ENCODE assay signal across 22 cellular contexts in genomic region chr12:48803693-48804092, GRCh38. TPM values are rescaled to one million over a fixed set of nuclear protein-coding genes. Genes with fewer than 3 reads are reported as not detected.
DNase-seq lines count a peak whose midpoint lies in the region; ATAC-seq, FAIRE-seq and TF ChIP-seq lines count a peak whose summit lies in the region.
"Had no signal": no experiment of that assay in that cellular context is flagged by ENCODE, and none has a peak within 500 bp of the region (broad histone marks: within the 10 kb centered on the region; RNA-seq: fewer than 3 reads in every experiment).

No MANE protein-coding gene starts in this region.

- H3K4me1 ChIP-seq in ascending aorta: no peaks in the 10 kb centered on the region
- H3K4me1 ChIP-seq: BE2C had no signal

- no peak overlapping the region for H3K4me3 ChIP-seq in ascending aorta

- no peaks in the 10 kb centered on the region for H3K27me3 ChIP-seq in ascending aorta

- H3K36me3 ChIP-seq in ascending aorta: no peaks in the 10 kb centered on the region
- H3K36me3 ChIP-seq: BE2C had no signal

- peak; percentile 56 for FAIRE-seq in GM12891 (lab: Jason Lieb, UNC)
- FAIRE-seq: HepG2 had no signal

- no peak overlapping the region for H3K27ac Mint-ChIP-seq in activated naive CD8-positive, alpha-beta T cell treated with anti-CD3 and anti-CD28 coated beads, Interleukin-2, amount 10 ng/mL, durations not matched to agents 7 days and 5 days
- H3K27ac Mint-ChIP-seq in activated naive CD8-positive, alpha-beta T cell treated with anti-CD3 and anti-CD28 coated beads for 36 hours: no peak overlapping the region
- no peak overlapping the region for H3K27ac Mint-ChIP-seq in T-helper 17 cell
- H3K27ac Mint-ChIP-seq: CD8-positive, alpha-beta memory T cell; IgD-negative memory B cell had no signal

- H3K36me3 Mint-ChIP-seq in activated naive CD8-positive, alpha-beta T cell treated with anti-CD3 and anti-CD28 coated beads, Interleukin-2, amount 10 ng/mL, durations not matched to agents 7 days and 5 days: no peaks in the 10 kb centered on the region
- H3K36me3 Mint-ChIP-seq in activated naive CD8-positive, alpha-beta T cell treated with anti-CD3 and anti-CD28 coated beads for 36 hours: no peaks in the 10 kb centered on the region
- no peaks in the 10 kb centered on the region for H3K36me3 Mint-ChIP-seq in T-helper 17 cell (ENCODE audit: low read depth)
- H3K36me3 Mint-ChIP-seq: CD4-positive, CD25-positive, alpha-beta regulatory T cell; CD8-positive, alpha-beta memory T cell; IgD-negative memory B cell had no signal

- H3K4me1 Mint-ChIP-seq in activated naive CD8-positive, alpha-beta T cell treated with anti-CD3 and anti-CD28 coated beads, Interleukin-2, amount 10 ng/mL, durations not matched to agents 7 days and 5 days: peaks cover 13% of the 10 kb centered on the region
- peaks cover 5% of the 10 kb centered on the region for H3K4me1 Mint-ChIP-seq in activated naive CD8-positive, alpha-beta T cell treated with anti-CD3 and anti-CD28 coated beads for 36 hours
- H3K4me1 Mint-ChIP-seq in T-helper 17 cell: peaks cover 7% of the 10 kb centered on the region
- H3K4me1 Mint-ChIP-seq: IgD-negative memory B cell had no signal

- no peaks in the 10 kb centered on the region for H3K9me3 Mint-ChIP-seq in activated naive CD8-positive, alpha-beta T cell treated with anti-CD3 and anti-CD28 coated beads, Interleukin-2, amount 10 ng/mL, durations not matched to agents 7 days and 5 days
- no peaks in the 10 kb centered on the region for H3K9me3 Mint-ChIP-seq in activated naive CD8-positive, alpha-beta T cell treated with anti-CD3 and anti-CD28 coated beads for 36 hours
- H3K9me3 Mint-ChIP-seq: CD4-positive, CD25-positive, alpha-beta regulatory T cell; CD8-positive, alpha-beta memory T cell; IgD-negative memory B cell had no signal

- no peak for TF ChIP-seq CTCF in ascending aorta (IDR thresholded peaks at IDR 0.05)

- intact Hi-C loops in ascending aorta (cut with DNase I) (no loop called here), Right ventricle myocardium superior (cut with DNase I) (no loop called here)

- H3K27ac ChIP-seq in ascending aorta: no peak overlapping the region

- peak overlapping the region; percentile 35 for H3K4me3 Mint-ChIP-seq in activated naive CD8-positive, alpha-beta T cell treated with anti-CD3 and anti-CD28 coated beads, Interleukin-2, amount 10 ng/mL, durations not matched to agents 7 days and 5 days
- no peak overlapping the region for H3K4me3 Mint-ChIP-seq in activated naive CD8-positive, alpha-beta T cell treated with anti-CD3 and anti-CD28 coated beads for 36 hours
- H3K4me3 Mint-ChIP-seq in T-helper 17 cell: no peak overlapping the region
- H3K4me3 Mint-ChIP-seq: CD4-positive, CD25-positive, alpha-beta regulatory T cell; CD8-positive, alpha-beta memory T cell; IgD-negative memory B cell had no signal

- no peak for TF ChIP-seq POLR2A in GM12891 (IDR thresholded peaks at IDR 0.05; ENCODE audit: low read depth, low read length)

- POLR2A ChIA-PET in activated naive CD8-positive, alpha-beta T cell treated with anti-CD3 and anti-CD28 coated beads, Interleukin-2, amount 10 ng/mL, durations not matched to agents 7 days and 5 days (lab: Charles Lee): no interaction called here

- peaks cover 8% of the 10 kb centered on the region for H3K27me3 Mint-ChIP-seq in activated naive CD8-positive, alpha-beta T cell treated with anti-CD3 and anti-CD28 coated beads, Interleukin-2, amount 10 ng/mL, durations not matched to agents 7 days and 5 days
- H3K27me3 Mint-ChIP-seq in activated naive CD8-positive, alpha-beta T cell treated with anti-CD3 and anti-CD28 coated beads for 36 hours: no peaks in the 10 kb centered on the region
- H3K27me3 Mint-ChIP-seq in T-helper 17 cell: peaks cover 6% of the 10 kb centered on the region
- H3K27me3 Mint-ChIP-seq: CD4-positive, CD25-positive, alpha-beta regulatory T cell had no signal

- no peak for ATAC-seq in activated naive CD8-positive, alpha-beta T cell treated with anti-CD3 and anti-CD28 coated beads, Interleukin-2, amount 10 ng/mL, durations not matched to agents 7 days and 5 days (ENCODE audit: low read depth)
- ATAC-seq in T-helper 17 cell (peak; percentile 37), GM18858 (IDR thresholded peaks at IDR 0.05; ENCODE audit: unreplicated experiment) (no peak), Right ventricle myocardium superior (ENCODE audit: poor library complexity) (no peak)
- ATAC-seq: HepG2 had no signal

- no peak for DNase-seq in activated naive CD8-positive, alpha-beta T cell treated with anti-CD3 and anti-CD28 coated beads, Interleukin-2, amount 10 ng/mL, durations not matched to agents 7 days and 5 days
- no peak for DNase-seq in activated naive CD8-positive, alpha-beta T cell treated with anti-CD3 and anti-CD28 coated beads for 36 hours
- DNase-seq in GM12891 (ENCODE audit: insufficient read length, low spot score) (no peak), T-helper 17 cell (no peak), ascending aorta (ENCODE audit: low spot score in 2 of 2) (no peak), Right ventricle myocardium superior (no peak)
- DNase-seq: 8988T; ACHN; BE2C; C1 segment of cervical spinal cord; CD8-positive, alpha-beta memory T cell; COR-L47; DMS 273 treated with DMSO at 0.1 percent for 48 hours; DMS53; DND-41; EL; GOT3; H7 had no signal

- H3K9me3 ChIP-seq in T-helper 17 cell (ENCODE audit: control insufficient read depth, low read length, poor library complexity, severe bottlenecking): no peaks in the 10 kb centered on the region
- H3K9me3 ChIP-seq in ascending aorta: no peaks in the 10 kb centered on the region
- H3K9me3 ChIP-seq: BE2C had no signal

TF ChIP-seq in GM12891, 5 proteins besides CTCF, POLR2A, EP300 and RAD21:
- TF ChIP-seq POLR2AphosphoS5 (IDR thresholded peaks at IDR 0.05; ENCODE audit: low read depth, low read length): no peak
- no peak for TF ChIP-seq TAF1 (IDR thresholded peaks at IDR 0.05; ENCODE audit: low read depth, low read length)
- TF ChIP-seq POU2F2 (IDR thresholded peaks at IDR 0.05; ENCODE audit: low read depth, low read length): no peak
- no peak for TF ChIP-seq PAX5 (IDR thresholded peaks at IDR 0.05; ENCODE audit: insufficient read depth, low read length, severe bottlenecking)
- TF ChIP-seq SPI1 (IDR thresholded peaks at IDR 0.05; ENCODE audit: low read depth, low read length): no peak

RNA-seq across cellular contexts. Expression of gene CACNB3, which starts 14.6 kb away (rescaled TPM):
- total RNA-seq in activated naive CD8-positive, alpha-beta T cell treated with anti-CD3 and anti-CD28 coated beads, Interleukin-2, amount 10 ng/mL, durations not matched to agents 7 days and 5 days: 10 to 100 TPM; 13.4 to 20.0 TPM
- total RNA-seq in activated naive CD8-positive, alpha-beta T cell treated with anti-CD3 and anti-CD28 coated beads for 36 hours: 1 to 10 TPM; 4.4 to 4.6 TPM
- 0.67 TPM for polyA plus RNA-seq in GM12891 (2012; ENCODE audit: low read depth, missing spikeins)
- total RNA-seq in T-helper 17 cell: 1 to 10 TPM; 6.5 to 8.0 TPM
- total RNA-seq in ascending aorta: 54.5 TPM
- 5.9 TPM for total RNA-seq in Right ventricle myocardium superior

RNA-seq across cellular contexts. Expression of gene ADCY6, which starts 14.8 kb away (rescaled TPM):
- total RNA-seq in activated naive CD8-positive, alpha-beta T cell treated with anti-CD3 and anti-CD28 coated beads, Interleukin-2, amount 10 ng/mL, durations not matched to agents 7 days and 5 days: not detected
- under 1 TPM in 1 of 2 experiments, not detected in 1; 0.18 TPM for total RNA-seq in activated naive CD8-positive, alpha-beta T cell treated with anti-CD3 and anti-CD28 coated beads for 36 hours
- 0.06 TPM for polyA plus RNA-seq in GM12891 (2012; ENCODE audit: low read depth, missing spikeins)
- total RNA-seq in T-helper 17 cell (under 1 TPM; 0.42 to 0.70 TPM), ascending aorta (65.0 TPM), Right ventricle myocardium superior (52.1 TPM)
- polyA plus RNA-seq: CD4-positive, CD25-positive, alpha-beta regulatory T cell; CD8-positive, alpha-beta memory T cell; IgD-negative memory B cell had no signal

RNA-seq across cellular contexts. Expression of gene DDX23, which starts 48.3 kb away (rescaled TPM):
- total RNA-seq in activated naive CD8-positive, alpha-beta T cell treated with anti-CD3 and anti-CD28 coated beads, Interleukin-2, amount 10 ng/mL, durations not matched to agents 7 days and 5 days: 100 to 1,000 TPM; 135 to 162 TPM
- 100 to 1,000 TPM; 123 to 129 TPM for total RNA-seq in activated naive CD8-positive, alpha-beta T cell treated with anti-CD3 and anti-CD28 coated beads for 36 hours
- 58.4 TPM for polyA plus RNA-seq in GM12891 (2012; ENCODE audit: low read depth, missing spikeins)
- total RNA-seq in T-helper 17 cell (10 to 100 TPM; 61.7 to 76.3 TPM), ascending aorta (39.4 TPM), Right ventricle myocardium superior (32.4 TPM)

Comparison
In these comparisons a context has a peak if more than half of its experiments do, and no peak if none do; other contexts are left out.
1. RNA of gene ADCY6, which starts 14.8 kb away (total RNA-seq): 65.0 TPM in ascending aorta (single experiment) and 52.1 TPM in Right ventricle myocardium superior (single experiment); 0.42 to 0.70 TPM in T-helper 17 cell, 0.18 TPM in activated naive CD8-positive, alpha-beta T cell treated with anti-CD3 and anti-CD28 coated beads for 36 hours and not detected in activated naive CD8-positive, alpha-beta T cell treated with anti-CD3 and anti-CD28 coated beads, Interleukin-2, amount 10 ng/mL, durations not matched to agents 7 days and 5 days; every median in the first group is over 10 times any median in the second.